In genomic region chr16:56651586-56651985, GRCh38 we compare ENCODE assay signal across 19 cellular contexts. TPM values are rescaled to one million over a fixed set of nuclear protein-coding genes. Genes with fewer than 3 reads are reported as not detected.
"Had no signal": no experiment of that assay in that cellular context is flagged by ENCODE, and none has a peak within 500 bp of the region (broad histone marks: within the 10 kb centered on the region; RNA-seq: fewer than 3 reads in every experiment).

Gene MT1B, plus strand, starts transcription at chr16:56651886. Its CDS starts 68 bp downstream, at chr16:56651954.

- H3K4me3 ChIP-seq: SJCRH30 had no signal

- ATAC-seq: Right ventricle myocardium inferior, SK-N-SH treated with all-trans-retinoic acid at 6 μM for 48 hours had no signal

- DNase-seq: KBM-7, MM.1S, NCI-H1092 treated with DMSO at 0.1 percent for 48 hours, NCI-H1436, NCI-H187, NCI-H2029, NCI-H2081 treated with DMSO at 0.1 percent for 48 hours, NCI-H2171, NCI-H226, NCI-H446, NCI-H510A, NCI-H524 treated with DMSO at 0.1 percent for 48 hours, NCI-H69, NCI-H774, SHP77 treated with DMSO at 0.1 percent for 48 hours, SJCRH30 had no signal

- H3K36me3 ChIP-seq: SJCRH30 had no signal

- H3K27ac ChIP-seq: HL-60, SJCRH30 had no signal

- H3K4me1 ChIP-seq: SJCRH30 had no signal

- H3K9me3 ChIP-seq: SJCRH30 had no signal

RNA-seq across cellular contexts. Expression of gene MT1B, which starts in this region (rescaled TPM):
- total RNA-seq: Right ventricle myocardium inferior, SJCRH30 had no signal
